1 cellular context compared by ENCODE assay signal in the genomic region with DNA sequence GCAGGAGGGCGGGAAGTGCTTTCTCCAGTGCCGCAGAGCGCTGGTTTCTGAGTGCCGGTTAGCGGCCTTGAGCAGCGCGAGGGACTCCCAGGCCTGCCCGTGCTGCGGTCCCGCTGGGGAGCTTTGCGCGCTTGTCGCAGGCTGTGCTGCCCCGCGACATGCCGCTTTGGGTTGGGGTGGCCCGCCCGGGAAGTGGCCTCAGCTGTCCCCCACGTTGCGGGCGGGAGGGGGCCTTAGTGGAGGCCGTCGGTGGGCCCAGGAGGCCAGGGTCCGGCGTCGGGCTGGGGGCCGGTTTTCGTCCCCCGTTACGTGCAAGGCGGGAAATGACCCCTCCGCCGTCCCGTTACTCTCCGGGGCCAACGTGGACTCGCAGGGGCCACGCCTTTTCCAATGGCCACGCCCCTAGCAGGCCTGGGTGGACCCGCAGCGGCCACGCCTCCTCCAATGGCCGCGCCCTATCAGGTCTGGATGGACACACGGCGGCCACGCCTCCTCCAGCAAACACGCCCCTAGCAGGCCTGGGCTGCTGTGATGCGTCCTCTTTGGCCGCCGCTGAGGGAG.
A peak's percentile ranks its signal among the peaks of the same experiment; 100 is the strongest.
TF ChIP-seq lines count a peak whose summit lies in the region.

No MANE protein-coding gene starts in this region.

TF ChIP-seq in GM12878, 131 proteins besides CTCF, POLR2A, EP300 and RAD21 (continued from another document and continues in another):
- TF ChIP-seq E2F8 (IDR thresholded peaks at IDR 0.05; ENCODE audit: low read depth, partially characterized antibody) (no peak), ZZZ3 (IDR thresholded peaks at IDR 0.05; ENCODE audit: control insufficient read depth, insufficient read length, low read depth) (no peak), POLR2AphosphoS5 (IDR thresholded peaks at IDR 0.05; ENCODE audit: low read length) (no peak), PRDM15 (CRISPR knock-in tag; IDR thresholded peaks at IDR 0.05) (no peak), BHLHE40 (IDR thresholded peaks at IDR 0.05; ENCODE audit: borderline replicate concordance in 1 of 2, low read depth in 2 of 2, low read length in 1 of 2) (peak in 1 of 2 experiments; percentile 59; a peak in 1 of 4 replicates), BACH1 (IDR thresholded peaks at IDR 0.05; ENCODE audit: borderline replicate concordance) (no peak; the same call in 1 of the 2 replicates), ETV6 (conservative IDR thresholded peaks at IDR 0.05 in 1 of 2, IDR thresholded peaks at IDR 0.05 in 1 of 2; ENCODE audit: borderline replicate concordance in 1 of 2, low read depth in 1 of 2) (no peak), MEF2B (IDR thresholded peaks at IDR 0.05; ENCODE audit: partially characterized antibody, poor library complexity, severe bottlenecking) (no peak), POLR2AphosphoS2 (IDR thresholded peaks at IDR 0.05; ENCODE audit: low read depth, low read length) (no peak), JUNB (IDR thresholded peaks at IDR 0.05) (no peak), TCF3 (IDR thresholded peaks at IDR 0.05; ENCODE audit: borderline replicate concordance, insufficient read depth, low read depth, low read length) (no peak), PAX8 (IDR thresholded peaks at IDR 0.05) (no peak), NFXL1 (IDR thresholded peaks at IDR 0.05; ENCODE audit: borderline replicate concordance) (no peak), ELK1 (IDR thresholded peaks at IDR 0.05; ENCODE audit: low read depth, low read length) (no peak), SUPT20H (IDR thresholded peaks at IDR 0.05; ENCODE audit: borderline replicate concordance, control insufficient read depth, low read depth, low read length) (no peak), IKZF2 (IDR thresholded peaks at IDR 0.05) (no peak), LARP7 (IDR thresholded peaks at IDR 0.05) (peak; percentile 56; the same call in 1 of the 2 replicates), ZBTB40 (IDR thresholded peaks at IDR 0.05; ENCODE audit: borderline replicate concordance) (no peak), SREBF2 (IDR thresholded peaks at IDR 0.05; ENCODE audit: low read length) (no peak), FOXM1 (IDR thresholded peaks at IDR 0.05; ENCODE audit: low read depth, low read length) (no peak), BCLAF1 (IDR thresholded peaks at IDR 0.05) (no peak), STAT1 (conservative IDR thresholded peaks at IDR 0.05) (0 out of 2 replicates have a peak, but pooled peaks have one; percentile 9)
- TF ChIP-seq, protein P1, sequence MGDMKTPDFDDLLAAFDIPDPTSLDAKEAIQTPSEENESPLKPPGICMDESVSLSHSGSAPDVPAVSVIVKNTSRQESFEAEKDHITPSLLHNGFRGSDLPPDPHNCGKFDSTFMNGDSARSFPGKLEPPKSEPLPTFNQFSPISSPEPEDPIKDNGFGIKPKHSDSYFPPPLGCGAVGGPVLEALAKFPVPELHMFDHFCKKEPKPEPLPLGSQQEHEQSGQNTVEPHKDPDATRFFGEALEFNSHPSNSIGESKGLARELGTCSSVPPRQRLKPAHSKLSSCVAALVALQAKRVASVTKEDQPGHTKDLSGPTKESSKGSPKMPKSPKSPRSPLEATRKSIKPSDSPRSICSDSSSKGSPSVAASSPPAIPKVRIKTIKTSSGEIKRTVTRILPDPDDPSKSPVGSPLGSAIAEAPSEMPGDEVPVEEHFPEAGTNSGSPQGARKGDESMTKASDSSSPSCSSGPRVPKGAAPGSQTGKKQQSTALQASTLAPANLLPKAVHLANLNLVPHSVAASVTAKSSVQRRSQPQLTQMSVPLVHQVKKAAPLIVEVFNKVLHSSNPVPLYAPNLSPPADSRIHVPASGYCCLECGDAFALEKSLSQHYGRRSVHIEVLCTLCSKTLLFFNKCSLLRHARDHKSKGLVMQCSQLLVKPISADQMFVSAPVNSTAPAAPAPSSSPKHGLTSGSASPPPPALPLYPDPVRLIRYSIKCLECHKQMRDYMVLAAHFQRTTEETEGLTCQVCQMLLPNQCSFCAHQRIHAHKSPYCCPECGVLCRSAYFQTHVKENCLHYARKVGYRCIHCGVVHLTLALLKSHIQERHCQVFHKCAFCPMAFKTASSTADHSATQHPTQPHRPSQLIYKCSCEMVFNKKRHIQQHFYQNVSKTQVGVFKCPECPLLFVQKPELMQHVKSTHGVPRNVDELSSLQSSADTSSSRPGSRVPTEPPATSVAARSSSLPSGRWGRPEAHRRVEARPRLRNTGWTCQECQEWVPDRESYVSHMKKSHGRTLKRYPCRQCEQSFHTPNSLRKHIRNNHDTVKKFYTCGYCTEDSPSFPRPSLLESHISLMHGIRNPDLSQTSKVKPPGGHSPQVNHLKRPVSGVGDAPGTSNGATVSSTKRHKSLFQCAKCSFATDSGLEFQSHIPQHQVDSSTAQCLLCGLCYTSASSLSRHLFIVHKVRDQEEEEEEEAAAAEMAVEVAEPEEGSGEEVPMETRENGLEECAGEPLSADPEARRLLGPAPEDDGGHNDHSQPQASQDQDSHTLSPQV (IDR thresholded peaks at IDR 0.05), result no peak
- TF ChIP-seq, protein P2, sequence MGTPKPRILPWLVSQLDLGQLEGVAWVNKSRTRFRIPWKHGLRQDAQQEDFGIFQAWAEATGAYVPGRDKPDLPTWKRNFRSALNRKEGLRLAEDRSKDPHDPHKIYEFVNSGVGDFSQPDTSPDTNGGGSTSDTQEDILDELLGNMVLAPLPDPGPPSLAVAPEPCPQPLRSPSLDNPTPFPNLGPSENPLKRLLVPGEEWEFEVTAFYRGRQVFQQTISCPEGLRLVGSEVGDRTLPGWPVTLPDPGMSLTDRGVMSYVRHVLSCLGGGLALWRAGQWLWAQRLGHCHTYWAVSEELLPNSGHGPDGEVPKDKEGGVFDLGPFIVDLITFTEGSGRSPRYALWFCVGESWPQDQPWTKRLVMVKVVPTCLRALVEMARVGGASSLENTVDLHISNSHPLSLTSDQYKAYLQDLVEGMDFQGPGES (IDR thresholded peaks at IDR 0.05), result no peak
